Comparison of ENCODE assay signal across 1 cellular context in genomic region chr12:21501258-21502163, GRCh38.
A peak's percentile ranks its signal among the peaks of the same experiment; 100 is the strongest.
TF ChIP-seq lines count a peak whose summit lies in the region.

Gene GOLT1B, plus strand, starts transcription at chr12:21501789. Its CDS starts 135 bp downstream, at chr12:21501924.
Gene RECQL, minus strand, starts transcription at chr12:21501635. Its CDS starts 2,065 bp downstream, at chr12:21499570.

TF ChIP-seq in HepG2, 621 proteins besides CTCF, POLR2A, EP300 and RAD21 (continued from another document):
- TF ChIP-seq AHDC1 (CRISPR knock-in tag; IDR thresholded peaks at IDR 0.05; ENCODE audit: borderline replicate concordance) (peak; percentile 41; the same call in 1 of the 2 replicates), E2F2 (CRISPR knock-in tag; IDR thresholded peaks at IDR 0.05; ENCODE audit: borderline replicate concordance) (no peak), ZNF883 (CRISPR knock-in tag; IDR thresholded peaks at IDR 0.05; ENCODE audit: not compliant biosample characterization) (peak; percentile 47), PHF20 (CRISPR knock-in tag; IDR thresholded peaks at IDR 0.05) (peak; percentile 88), ZNF530 (CRISPR knock-in tag; IDR thresholded peaks at IDR 0.05; ENCODE audit: low read depth) (no peak), HNF4G (IDR thresholded peaks at IDR 0.05; ENCODE audit: borderline replicate concordance, low read depth, low read length) (no peak), HNF4G (CRISPR knock-in tag; IDR thresholded peaks at IDR 0.05; ENCODE audit: borderline replicate concordance, low read depth) (no peak), SRSF4 (IDR thresholded peaks at IDR 0.05; ENCODE audit: low read depth, low read length, poor library complexity, severe bottlenecking) (no peak), ATF2 (CRISPR knock-in tag; IDR thresholded peaks at IDR 0.05) (peak; percentile 58; the same call in 1 of the 2 replicates), ZNF629 (CRISPR knock-in tag; conservative IDR thresholded peaks at IDR 0.05) (0 out of 2 replicates have a peak, but pooled peaks have one; percentile 5), ZNF691 (CRISPR knock-in tag; IDR thresholded peaks at IDR 0.05; ENCODE audit: borderline replicate concordance, low read depth) (no peak), SPEN (CRISPR knock-in tag; IDR thresholded peaks at IDR 0.05; ENCODE audit: low read depth) (peak; percentile 62), PAX8 (CRISPR knock-in tag; IDR thresholded peaks at IDR 0.05; ENCODE audit: borderline replicate concordance) (no peak), MED1 (CRISPR knock-in tag; IDR thresholded peaks at IDR 0.05) (peak; percentile 25; the same call in 1 of the 2 replicates), MED13 (CRISPR knock-in tag; IDR thresholded peaks at IDR 0.05) (no peak), NBN (conservative IDR thresholded peaks at IDR 0.05) (no peak), NR2C2 (CRISPR knock-in tag; IDR thresholded peaks at IDR 0.05; ENCODE audit: borderline replicate concordance) (peak; percentile 79), ZNF317 (CRISPR knock-in tag; IDR thresholded peaks at IDR 0.05) (no peak; the same call in 1 of the 2 replicates), ELF4 (CRISPR knock-in tag; IDR thresholded peaks at IDR 0.05; ENCODE audit: borderline replicate concordance) (peak; percentile 99), AHR (CRISPR knock-in tag; IDR thresholded peaks at IDR 0.05) (peak; percentile 82; the same call in 1 of the 2 replicates), ATF4 (CRISPR knock-in tag; IDR thresholded peaks at IDR 0.05) (no peak), GLI4 (CRISPR knock-in tag; IDR thresholded peaks at IDR 0.05; ENCODE audit: borderline replicate concordance) (0 out of 2 replicates have a peak, but pooled peaks have one; percentile 31), ZNF768 (CRISPR knock-in tag; IDR thresholded peaks at IDR 0.05) (peak; percentile 54; the same call in 1 of the 2 replicates), GMEB1 (CRISPR knock-in tag; IDR thresholded peaks at IDR 0.05; ENCODE audit: borderline replicate concordance) (peak; percentile 54; the same call in 1 of the 2 replicates), HOXA3 (CRISPR knock-in tag; IDR thresholded peaks at IDR 0.05) (peak; percentile 39), JUNB (CRISPR knock-in tag; IDR thresholded peaks at IDR 0.05; ENCODE audit: borderline replicate concordance) (no peak), HDAC2 (CRISPR knock-in tag; IDR thresholded peaks at IDR 0.05) (peak; percentile 52; the same call in 1 of the 2 replicates), SALL1 (CRISPR knock-in tag; IDR thresholded peaks at IDR 0.05) (peak; percentile 63), CHCHD3 (CRISPR knock-in tag; IDR thresholded peaks at IDR 0.05) (no peak), ZSCAN12 (CRISPR knock-in tag; IDR thresholded peaks at IDR 0.05) (no peak), ZFP90 (CRISPR knock-in tag; IDR thresholded peaks at IDR 0.05; ENCODE audit: borderline replicate concordance) (0 out of 2 replicates have a peak, but pooled peaks have one; percentile 53), ZNF563 (CRISPR knock-in tag; IDR thresholded peaks at IDR 0.05) (0 out of 2 replicates have a peak, but pooled peaks have one; percentile 21), ZNF580 (CRISPR knock-in tag; IDR thresholded peaks at IDR 0.05; ENCODE audit: borderline replicate concordance, low read depth) (peak; percentile 44; the same call in 1 of the 2 replicates), ZNF609 (CRISPR knock-in tag; IDR thresholded peaks at IDR 0.05; ENCODE audit: borderline replicate concordance) (no peak)
